ENCODE assay signal across 29 cellular contexts in genomic region chr2:81734981-81735380, GRCh38.
"Had no signal": no experiment of that assay in that cellular context is flagged by ENCODE, and none has a peak within 500 bp of the region (broad histone marks: within the 10 kb centered on the region; RNA-seq: fewer than 3 reads in every experiment).

No MANE protein-coding gene starts in this region.

- DNase-seq: activated CD4-positive, alpha-beta memory T cell treated with anti-CD3 and anti-CD28 coated beads, Interleukin-2, amount 10 ng/mL, durations not matched to agents 7 days and 5 days; activated CD4-positive, alpha-beta T cell treated with anti-CD3 and anti-CD28 coated beads for 1 hour; activated CD4-positive, alpha-beta T cell treated with anti-CD3 and anti-CD28 coated beads for 48 hours; activated CD4-positive, CD25-positive, alpha-beta regulatory T cell; activated CD8-positive, alpha-beta memory T cell treated with anti-CD3 and anti-CD28 coated beads for 24 hours; activated CD8-positive, alpha-beta memory T cell treated with anti-CD3 and anti-CD28 coated beads, Interleukin-2, amount 10 ng/mL, durations not matched to agents 7 days and 5 days; activated CD8-positive, alpha-beta memory T cell treated with anti-CD3 and anti-CD28 coated beads, Interleukin-2, amount 50 U/mL, for 48 hours; activated gamma-delta T cell; activated naive CD4-positive, alpha-beta T cell treated with Interleukin-2 at 50 U/mL for 16 hours; activated naive CD8-positive, alpha-beta T cell treated with anti-CD3 and anti-CD28 coated beads, Interleukin-2, amount 10 ng/mL, durations not matched to agents 7 days and 5 days; activated T-cell treated with anti-CD3 and anti-CD28 coated beads, Interleukin-2, amount 50 U/mL, for 72 hours; body of pancreas; MM.1S; MV-4-11; NCI-H1092; NCI-H1436 treated with DMSO at 0.1 percent for 48 hours; NCI-H1694 treated with DMSO at 0.1 percent for 48 hours; NCI-H2029; NCI-H510A; NCI-H526; NCI-H748 treated with DMSO at 0.1 percent for 48 hours; NK-92 treated with Interleukin-12 subunit alpha and Interleukin-12 subunit beta, amount 100 ng/mL, for 24 hours; PC-9; Right ventricle myocardium superior; T1000; WERI-Rb-1 had no signal

- H3K4me3 ChIP-seq: body of pancreas, breast epithelium, PC-9 had no signal

- H3K4me1 ChIP-seq: body of pancreas, breast epithelium had no signal

- H3K9me3 ChIP-seq: body of pancreas, breast epithelium had no signal

- H3K36me3 ChIP-seq: breast epithelium, WERI-Rb-1 had no signal

- H3K27ac ChIP-seq: body of pancreas, breast epithelium, PC-9, WERI-Rb-1 had no signal

- H3K4me2 ChIP-seq: PC-9 had no signal

- FAIRE-seq: astrocyte, RCC 7860 had no signal

- H2AFZ ChIP-seq: PC-9 had no signal

- H3K27me3 ChIP-seq: body of pancreas, breast epithelium had no signal

- ATAC-seq: activated CD8-positive, alpha-beta memory T cell treated with anti-CD3 and anti-CD28 coated beads, Interleukin-2, amount 10 ng/mL, durations not matched to agents 7 days and 5 days; activated T-cell treated with anti-CD3 and anti-CD28 coated beads, Interleukin-2, amount 50 U/mL, for 72 hours; body of pancreas had no signal
